In genomic region chr14:84086714-84087113, GRCh38 we compare ENCODE assay signal across 27 cellular contexts.
DNase-seq lines count a peak whose midpoint lies in the region; ATAC-seq, FAIRE-seq and TF ChIP-seq lines count a peak whose summit lies in the region.
"Had no signal": no experiment of that assay in that cellular context is flagged by ENCODE, and none has a peak within 500 bp of the region (broad histone marks: within the 10 kb centered on the region; RNA-seq: fewer than 3 reads in every experiment).

No MANE protein-coding gene starts in this region.

- H3K4me1 Mint-ChIP-seq in nephron (peaks cover 25% of the 10 kb centered on the region), H9 (peaks cover 11% of the 10 kb centered on the region in 2 experiments)
- H3K4me1 Mint-ChIP-seq: CD14-positive monocyte; CD4-positive, alpha-beta memory T cell; CD4-positive, CD25-positive, alpha-beta regulatory T cell; CD8-positive, alpha-beta memory T cell had no signal

- H3K4me3 Mint-ChIP-seq in nephron (no peak overlapping the region), H9 (no peak overlapping the region)
- H3K4me3 Mint-ChIP-seq: CD14-positive monocyte; CD4-positive, alpha-beta memory T cell; CD4-positive, CD25-positive, alpha-beta regulatory T cell; CD8-positive, alpha-beta memory T cell had no signal

- H3K79me1 ChIP-seq in H9 (ENCODE audit: insufficient read depth, low read depth, low read length, poor library complexity, severe bottlenecking) = no peaks in the 10 kb centered on the region

- ATAC-seq in HepG2 (no peak), right lobe of liver (no peak), GM21529 (IDR thresholded peaks at IDR 0.05; ENCODE audit: unreplicated experiment) (no peak), GM21381 (IDR thresholded peaks at IDR 0.05; ENCODE audit: unreplicated experiment) (no peak)
- ATAC-seq: GM12878 had no signal

- no peak overlapping the region for H3T11ph ChIP-seq in H9 (ENCODE audit: low read length)

- no peak overlapping the region for H3K4me2 ChIP-seq in HepG2 (ENCODE audit: low read depth, low read length)
- H3K4me2 ChIP-seq in H9 (ENCODE audit: insufficient read depth, insufficient read length, low read length) = no peak overlapping the region
- H3K4me2 ChIP-seq: BLaER1 had no signal

- no peak overlapping the region for H3K14ac ChIP-seq in H9 (ENCODE audit: insufficient read depth, low read length)

- no peak overlapping the region for H2BK5ac ChIP-seq in H9 (ENCODE audit: insufficient read length, low read length)

- TF ChIP-seq EP300 in HepG2 (IDR thresholded peaks at IDR 0.05; ENCODE audit: low read depth in 2 of 2, low read length in 2 of 2) (no peak), HepG2 (CRISPR knock-in tag; IDR thresholded peaks at IDR 0.05; ENCODE audit: borderline replicate concordance) (no peak)

- TF ChIP-seq CTCF in HepG2 (CRISPR knock-in tag; IDR thresholded peaks at IDR 0.05) = no peak
- no peak for TF ChIP-seq CTCF in right lobe of liver (IDR thresholded peaks at IDR 0.05)
- no peak for TF ChIP-seq CTCF in nephron (IDR thresholded peaks at IDR 0.05; ENCODE audit: unreplicated experiment in 3 of 3)
- no peak for TF ChIP-seq CTCF in H9 (conservative IDR thresholded peaks at IDR 0.05)

- POLR2A ChIA-PET in HepG2 (lab: Yijun Ruan, JAX) = no interaction called here

- H2BK15ac ChIP-seq in H9 (ENCODE audit: low read depth, low read length) = no peak overlapping the region

- H3K27me3 ChIP-seq in HepG2 (ENCODE audit: control insufficient read depth in 1 of 2, insufficient read depth in 2 of 2, low read length in 2 of 2) = no peaks in the 10 kb centered on the region
- H3K27me3 ChIP-seq in right lobe of liver = no peaks in the 10 kb centered on the region
- H3K27me3 ChIP-seq in H9 (ENCODE audit: insufficient read depth, low read length) = no peaks in the 10 kb centered on the region
- H3K27me3 ChIP-seq: BE2C, BLaER1 had no signal

- H3K4me1 ChIP-seq in HepG2 (ENCODE audit: insufficient read depth, low read length) (no peaks in the 10 kb centered on the region), right lobe of liver (no peaks in the 10 kb centered on the region), H9 (ENCODE audit: insufficient read depth, low read length) (no peaks in the 10 kb centered on the region)
- H3K4me1 ChIP-seq: BE2C, BLaER1 had no signal

- CTCF ChIA-PET in HepG2 (lab: Yijun Ruan, JAX; ENCODE audit: low intra/inter-chr PET ratio, low total read pairs) = no interaction called here

- no peaks in the 10 kb centered on the region for H3K79me2 ChIP-seq in HepG2 (ENCODE audit: insufficient read depth, low read length)
- H3K79me2 ChIP-seq in H9 (ENCODE audit: insufficient read depth, low read length) = no peaks in the 10 kb centered on the region

- TF ChIP-seq RAD21 in HepG2 (CRISPR knock-in tag; IDR thresholded peaks at IDR 0.05) = no peak

- no peaks in the 10 kb centered on the region for H3K36me3 ChIP-seq in HepG2 (replicated peaks in 1 of 2; ENCODE audit: control insufficient read depth in 1 of 2, insufficient read depth in 2 of 2, low read length in 2 of 2)
- no peaks in the 10 kb centered on the region for H3K36me3 ChIP-seq in right lobe of liver
- H3K36me3 ChIP-seq: BE2C, BLaER1 had no signal

- no peak overlapping the region for H4K91ac ChIP-seq in H9 (ENCODE audit: insufficient read length, low read depth, low read length)

- H4K5ac ChIP-seq in H9 (ENCODE audit: insufficient read length, low read depth, low read length) = no peak overlapping the region

- peak overlapping the region in 2 of 3 experiments; percentile 13 to 53 for H3K27ac Mint-ChIP-seq in nephron
- H3K27ac Mint-ChIP-seq in H9 = no peak overlapping the region
- H3K27ac Mint-ChIP-seq: CD14-positive monocyte; CD4-positive, alpha-beta memory T cell; CD4-positive, CD25-positive, alpha-beta regulatory T cell; CD8-positive, alpha-beta memory T cell had no signal

- in situ Hi-C loops in HepG2 (cut with HindIII; ENCODE audit: extremely low pct_ligation_motif_present, low pct_unique_long_range_greater_than_20kb) = no loop called here

- DNase-seq in HepG2 (ENCODE audit: low spot score) (no peak), right lobe of liver (no peak), NCI-H226 (peak; percentile 53), H9 (no peak)
- DNase-seq: ACHN; BE2C; C1 segment of cervical spinal cord; CD4-positive, alpha-beta memory T cell; CD4-positive, CD25-positive, alpha-beta regulatory T cell; CD8-positive, alpha-beta memory T cell; COR-L47; DMS 273 treated with DMSO at 0.1 percent for 48 hours; DMS153; DMS53; DMS79; DND-41; EL; GDM1 had no signal

- no peak overlapping the region for H3K56ac ChIP-seq in H9 (ENCODE audit: insufficient read length, low read depth, low read length)

- H2AFZ ChIP-seq in HepG2 (ENCODE audit: low read length) (no peak overlapping the region), H9 (ENCODE audit: low read length) (no peak overlapping the region)

- FAIRE-seq in HepG2 (lab: Jason Lieb, UNC) = no peak
- FAIRE-seq: GM12878, GM12892, GM18507 had no signal

- WGBS in HepG2 (ENCODE audit: low lambda C conversion rate) = 3% methylated on average over 4 of the region's 4 CpGs
- WGBS in right lobe of liver (ENCODE audit: insufficient coverage, low coverage, low lambda C conversion rate, missing lambda C conversion rate) = 42% methylated on average over 4 of the region's 4 CpGs
- WGBS in H9 (ENCODE audit: extremely low coverage, insufficient read length, low lambda C conversion rate) = no CpG with 5 or more reads among the region's 4 CpGs

- intact Hi-C loops in HepG2 (cut with micrococcal nuclease; ENCODE audit: unreplicated experiment) (no loop called here), right lobe of liver (cut with DNase I) (no loop called here)

- H3K9me3 ChIP-seq in HepG2 (ENCODE audit: low read length) = peaks cover 74% of the 10 kb centered on the region
- no peaks in the 10 kb centered on the region for H3K9me3 ChIP-seq in right lobe of liver
- H3K9me3 ChIP-seq in H9 (ENCODE audit: control insufficient read depth, low read depth, low read length) = no peaks in the 10 kb centered on the region
- H3K9me3 ChIP-seq: BE2C had no signal

- no peak overlapping the region for H2AK5ac ChIP-seq in H9 (ENCODE audit: insufficient read length, low read length)

- no TSS peak for BruUV-seq in HepG2 (replicated peaks; lab: Mats Ljungman, UMichigan)

- H4K20me1 ChIP-seq in HepG2 (ENCODE audit: insufficient read depth, low read length) = no peaks in the 10 kb centered on the region
- no peaks in the 10 kb centered on the region for H4K20me1 ChIP-seq in H9 (ENCODE audit: control insufficient read depth, insufficient read depth, insufficient read length)
- H4K20me1 ChIP-seq: BLaER1 had no signal

- no peak overlapping the region for H2BK20ac ChIP-seq in H9 (ENCODE audit: low read depth, low read length, poor library complexity, severe bottlenecking)

- H3K27me3 Mint-ChIP-seq in nephron (ENCODE audit: low read depth) = no peaks in the 10 kb centered on the region
- H3K27me3 Mint-ChIP-seq in H9 (ENCODE audit: low read depth) = no peaks in the 10 kb centered on the region
- H3K27me3 Mint-ChIP-seq: CD4-positive, alpha-beta memory T cell; CD4-positive, CD25-positive, alpha-beta regulatory T cell; CD8-positive, alpha-beta memory T cell had no signal

- no peak overlapping the region for H2BK120ac ChIP-seq in H9 (ENCODE audit: low read depth, low read length, poor library complexity, severe bottlenecking)

- TF ChIP-seq POLR2A in HepG2 (IDR thresholded peaks at IDR 0.05; ENCODE audit: insufficient read depth in 1 of 2, low read depth in 2 of 2, low read length in 2 of 2) (no peak), right lobe of liver (IDR thresholded peaks at IDR 0.05) (no peak)

- H3K4me3 ChIP-seq in HepG2 (replicated peaks in 1 of 3; ENCODE audit: insufficient read depth in 1 of 3, low read depth in 2 of 3, low read length in 3 of 3) (no peak overlapping the region), right lobe of liver (no peak overlapping the region)
- H3K4me3 ChIP-seq: BLaER1, GM12878 had no signal

- H3K36me3 Mint-ChIP-seq in nephron (ENCODE audit: low read depth) (peaks cover 3% of the 10 kb centered on the region), H9 (ENCODE audit: insufficient read depth in 1 of 3, low read depth in 3 of 3) (peaks cover 3 to 10% (median 3%) of the 10 kb centered on the region in 3 experiments; a peak in 5 of 7 replicates)
- H3K36me3 Mint-ChIP-seq: CD14-positive monocyte; CD4-positive, alpha-beta memory T cell; CD4-positive, CD25-positive, alpha-beta regulatory T cell; CD8-positive, alpha-beta memory T cell had no signal

- H3K23ac ChIP-seq in H9 (ENCODE audit: insufficient read length, low read depth, low read length) = no peak overlapping the region

- H3K18ac ChIP-seq in H9 (ENCODE audit: insufficient read length, low read depth, low read length) = no peak overlapping the region

- H4K8ac ChIP-seq in H9 (replicated peaks; ENCODE audit: insufficient read length, low read depth, low read length) = no peak overlapping the region

- H3K4ac ChIP-seq in H9 (ENCODE audit: low read depth, low read length) = no peak overlapping the region

- no peak overlapping the region for H3K27ac ChIP-seq in HepG2 (ENCODE audit: extremely low read length, insufficient read depth, low read length)
- H3K27ac ChIP-seq in right lobe of liver = no peak overlapping the region
- no peak overlapping the region for H3K27ac ChIP-seq in H9 (ENCODE audit: insufficient read length, low read depth, low read length)
- H3K27ac ChIP-seq: 22Rv1, BLaER1 had no signal

- H3K9me3 Mint-ChIP-seq in nephron (peaks cover 5% of the 10 kb centered on the region), H9 (peaks cover 4 to 13% of the 10 kb centered on the region in 2 experiments)

- H2BK12ac ChIP-seq in H9 (ENCODE audit: insufficient read length, low read depth, low read length) = no peak overlapping the region

- H3K23me2 ChIP-seq in H9 (ENCODE audit: insufficient read length, low read depth, low read length, poor library complexity, severe bottlenecking) = no peaks in the 10 kb centered on the region

- no peak overlapping the region for H3K9ac ChIP-seq in HepG2 (ENCODE audit: insufficient read depth, low read depth, low read length)
- H3K9ac ChIP-seq in H9 (ENCODE audit: extremely low read depth, insufficient read length, low read length) = no peak overlapping the region
- H3K9ac ChIP-seq: BLaER1 had no signal

TF ChIP-seq in HepG2, 621 proteins besides CTCF, POLR2A, EP300 and RAD21:
- no peak for TF ChIP-seq CCDC6 (CRISPR knock-in tag; IDR thresholded peaks at IDR 0.05)
- peak; percentile 50; the same call in 1 of the 2 replicates for TF ChIP-seq MAFF (IDR thresholded peaks at IDR 0.05; ENCODE audit: low read depth, low read length)
- peak; percentile 55 to 83 for TF ChIP-seq MAFK (conservative IDR thresholded peaks at IDR 0.05 in 1 of 2, IDR thresholded peaks at IDR 0.05 in 1 of 2; ENCODE audit: low read length in 2 of 2)

Comparison
In these comparisons a context has a peak if more than half of its experiments do, and no peak if none do; other contexts are left out.
1. H3K27ac Mint-ChIP-seq: peak in nephron (2 of 3); none in H9 (0 of 3).